ENCODE assay signal across 29 cellular contexts in genomic region chr7:37482953-37483352, GRCh38.
"Had no signal": no experiment of that assay in that cellular context is flagged by ENCODE, and none has a peak within 500 bp of the region (broad histone marks: within the 10 kb centered on the region; RNA-seq: fewer than 3 reads in every experiment).

No MANE protein-coding gene starts in this region.

- H3K27ac Mint-ChIP-seq: immature natural killer cell; naive B cell; natural killer cell treated with Interleukin-12 subunit alpha and Interleukin-12 subunit beta and Interleukin-15 and Interleukin-18, amount 100 ng/mL, for 72 hours; stimulated activated effector memory CD8-positive, alpha-beta T cell treated with anti-CD3 and anti-CD28 coated beads, Interleukin-12 subunit alpha, Interleukin-12 subunit beta, amount 100 ng/mL, for 72 hours had no signal

- H3K36me3 Mint-ChIP-seq: naive B cell; natural killer cell treated with Interleukin-12 subunit alpha and Interleukin-12 subunit beta and Interleukin-15 and Interleukin-18, amount 100 ng/mL, for 72 hours; stimulated activated effector memory CD8-positive, alpha-beta T cell treated with anti-CD3 and anti-CD28 coated beads, Interleukin-12 subunit alpha, Interleukin-12 subunit beta, amount 100 ng/mL, for 72 hours had no signal

- H3K9me3 ChIP-seq: lower lobe of right lung, mucosa of descending colon, neutrophil, pancreas, prostate gland, upper lobe of right lung, uterus had no signal

- H3K36me3 ChIP-seq: esophagus squamous epithelium, heart right ventricle, lower lobe of right lung, neutrophil, pancreas, prostate gland, right atrium auricular region, stomach, transverse colon, upper lobe of right lung, uterus had no signal

- H3K4me3 Mint-ChIP-seq: immature natural killer cell; naive B cell; natural killer cell treated with Interleukin-12 subunit alpha and Interleukin-12 subunit beta and Interleukin-15 and Interleukin-18, amount 100 ng/mL, for 72 hours; neural crest cell; stimulated activated effector memory CD8-positive, alpha-beta T cell treated with anti-CD3 and anti-CD28 coated beads, Interleukin-12 subunit alpha, Interleukin-12 subunit beta, amount 100 ng/mL, for 72 hours had no signal

- H3K9me3 Mint-ChIP-seq: natural killer cell treated with Interleukin-12 subunit alpha and Interleukin-12 subunit beta and Interleukin-15 and Interleukin-18, amount 100 ng/mL, for 72 hours; stimulated activated effector memory CD8-positive, alpha-beta T cell treated with anti-CD3 and anti-CD28 coated beads, Interleukin-12 subunit alpha, Interleukin-12 subunit beta, amount 100 ng/mL, for 72 hours had no signal

- H3K4me1 Mint-ChIP-seq: immature natural killer cell; stimulated activated effector memory CD8-positive, alpha-beta T cell treated with anti-CD3 and anti-CD28 coated beads, Interleukin-12 subunit alpha, Interleukin-12 subunit beta, amount 100 ng/mL, for 72 hours had no signal

- DNase-seq: cerebellar nuclear complex; effector memory CD4-positive, alpha-beta T cell; erythroblast; esophagus squamous epithelium; foreskin melanocyte; glutamatergic neuron; heart right ventricle; immature natural killer cell; islet precursor cell; kidney glomerular epithelial cell; left ventricle myocardium superior; lower lobe of right lung; mucosa of descending colon; naive B cell; pancreas; stimulated activated CD4-positive, alpha-beta T cell treated with anti-CD3 and anti-CD28 coated beads, Interleukin-2, amount 100 ng/mL, for 24 hours; stimulated activated CD4-positive, alpha-beta T cell treated with anti-CD3 and anti-CD28 coated beads, Interleukin-4, amount 100 ng/mL, for 24 hours; stimulated activated naive CD4-positive, alpha-beta T cell treated with Interleukin-2 at 50 U/mL for 16 hours; stomach; transverse colon; upper lobe of right lung; uterus had no signal

- H3K27ac ChIP-seq: esophagus squamous epithelium, heart right ventricle, lower lobe of right lung, neutrophil, pancreas, prostate gland, right atrium auricular region, stomach, transverse colon, upper lobe of right lung, uterus had no signal

- ATAC-seq: heart right ventricle; left ventricle myocardium superior; lower lobe of right lung; mucosa of descending colon; natural killer cell treated with Interleukin-12 subunit alpha and Interleukin-12 subunit beta and Interleukin-15 and Interleukin-18, amount 100 ng/mL, for 72 hours; pancreas; sciatic nerve; stimulated activated effector memory CD8-positive, alpha-beta T cell treated with anti-CD3 and anti-CD28 coated beads, Interleukin-12 subunit alpha, Interleukin-12 subunit beta, amount 100 ng/mL, for 72 hours; upper lobe of right lung had no signal

- H3K27me3 ChIP-seq: esophagus squamous epithelium, neutrophil, pancreas, right atrium auricular region, stomach, transverse colon, upper lobe of right lung, uterus had no signal

- H3K4me3 ChIP-seq: esophagus squamous epithelium, heart right ventricle, lower lobe of right lung, mucosa of descending colon, pancreas, prostate gland, right atrium auricular region, stomach, transverse colon, upper lobe of right lung, uterus had no signal

- H3K4me1 ChIP-seq: lower lobe of right lung, pancreas, prostate gland, right atrium auricular region, transverse colon, upper lobe of right lung, uterus had no signal
